Comparison of ENCODE assay signal across 29 cellular contexts in genomic region chr9:128905964-128906363, GRCh38. TPM values are rescaled to one million over a fixed set of nuclear protein-coding genes. Genes with fewer than 3 reads are reported as not detected.
DNase-seq lines count a peak whose midpoint lies in the region; ATAC-seq, FAIRE-seq and TF ChIP-seq lines count a peak whose summit lies in the region.
"Had no signal": no experiment of that assay in that cellular context is flagged by ENCODE, and none has a peak within 500 bp of the region (broad histone marks: within the 10 kb centered on the region; RNA-seq: fewer than 3 reads in every experiment).

No MANE protein-coding gene starts in this region.

- peaks cover 10 to 23% of the 10 kb centered on the region in 2 donors for H3K4me1 ChIP-seq in breast epithelium
- H3K4me1 ChIP-seq in mammary epithelial cell (ENCODE audit: insufficient read depth, low read length), result peaks cover 46% of the 10 kb centered on the region
- H3K4me1 ChIP-seq in mucosa of descending colon (ENCODE audit: low read depth), result peaks cover 14% of the 10 kb centered on the region

- H3K4me3 Mint-ChIP-seq in stimulated activated effector memory CD8-positive, alpha-beta T cell treated with anti-CD3 and anti-CD28 coated beads, Interleukin-12 subunit alpha, Interleukin-12 subunit beta, amount 100 ng/mL, for 72 hours, result no peak overlapping the region

- no peak for TF ChIP-seq CTCF in breast epithelium (IDR thresholded peaks at IDR 0.05)
- no peak for TF ChIP-seq CTCF in mammary epithelial cell (conservative IDR thresholded peaks at IDR 0.05 in 1 of 2, IDR thresholded peaks at IDR 0.05 in 1 of 2; ENCODE audit: extremely low read depth in 1 of 2, insufficient read depth in 1 of 2, low read depth in 1 of 2, low read length in 2 of 2)
- no peak for TF ChIP-seq CTCF in RWPE1 (conservative IDR thresholded peaks at IDR 0.05; ENCODE audit: low read depth)
- no peak for TF ChIP-seq CTCF in mucosa of descending colon (IDR thresholded peaks at IDR 0.05)

- peaks cover 7% of the 10 kb centered on the region for H3K36me3 ChIP-seq in breast epithelium
- H3K36me3 ChIP-seq in mammary epithelial cell (ENCODE audit: insufficient read depth, low read length), result peaks cover 32% of the 10 kb centered on the region
- peaks cover 7% of the 10 kb centered on the region for H3K36me3 ChIP-seq in mucosa of descending colon (ENCODE audit: low read depth)

- H3K27ac ChIP-seq in breast epithelium, result peak overlapping the region; percentile 41 to 46
- no peak overlapping the region for H3K27ac ChIP-seq in mammary epithelial cell (ENCODE audit: insufficient read depth, low read depth, low read length)
- peak overlapping the region; percentile 99 for H3K27ac ChIP-seq in RWPE1
- H3K27ac ChIP-seq: KMS-11, lower lobe of right lung, neutrophil, prostate gland, transverse colon had no signal

- H3K4me2 ChIP-seq in mammary epithelial cell (ENCODE audit: insufficient read depth, low read depth, low read length), result no peak overlapping the region
- H3K4me2 ChIP-seq: KMS-11 had no signal

- peaks cover 53% of the 10 kb centered on the region for H3K4me1 Mint-ChIP-seq in stimulated activated effector memory CD8-positive, alpha-beta T cell treated with anti-CD3 and anti-CD28 coated beads, Interleukin-12 subunit alpha, Interleukin-12 subunit beta, amount 100 ng/mL, for 72 hours

- no peaks in the 10 kb centered on the region for H3K27me3 ChIP-seq in breast epithelium
- H3K27me3 ChIP-seq in mammary epithelial cell (ENCODE audit: insufficient read depth, low read length), result no peaks in the 10 kb centered on the region
- H3K27me3 ChIP-seq: neutrophil, sigmoid colon, transverse colon had no signal

- dilution Hi-C loops in mammary epithelial cell (cut with HindIII; ENCODE audit: low sequenced_read_pairs), result no loop called here

- H3K9me3 ChIP-seq in breast epithelium (no peaks in the 10 kb centered on the region), mammary epithelial cell (replicated peaks; ENCODE audit: insufficient read depth, low read length) (no peaks in the 10 kb centered on the region), mucosa of descending colon (no peaks in the 10 kb centered on the region)
- H3K9me3 ChIP-seq: lower lobe of right lung, neutrophil, prostate gland, sigmoid colon, transverse colon had no signal

- no peak for DNase-seq in breast epithelium (ENCODE audit: low spot score in 2 of 2)
- no peak for DNase-seq in mammary epithelial cell
- no peak for DNase-seq in RWPE1 (ENCODE audit: low spot score)
- no peak for DNase-seq in stimulated activated effector memory CD8-positive, alpha-beta T cell treated with anti-CD3 and anti-CD28 coated beads, Interleukin-12 subunit alpha, Interleukin-12 subunit beta, amount 100 ng/mL, for 72 hours (ENCODE audit: low spot score in 2 of 2)
- no peak for DNase-seq in activated CD4-positive, CD25-positive, alpha-beta regulatory T cell (lab: John Stamatoyannopoulos, UW)
- no peak for DNase-seq in mucosa of descending colon
- DNase-seq: activated CD4-positive, alpha-beta T cell treated with anti-CD3 and anti-CD28 coated beads for 1 hour; activated naive CD4-positive, alpha-beta T cell treated with Interleukin-2 at 50 U/mL for 16 hours; effector CD4-positive, alpha-beta T cell; erythroblast; head of caudate nucleus; lower lobe of right lung; MM.1S; NCI-H1417 treated with DMSO at 0.1 percent for 48 hours; NCI-H2081; NCI-H226; sigmoid colon; stimulated activated CD4-positive, alpha-beta T cell treated with anti-CD3 and anti-CD28 coated beads, Interleukin-4, amount 100 ng/mL, for 4 hours; stimulated activated naive CD4-positive, alpha-beta T cell treated with Interleukin-2 at 50 U/mL for 16 hours; T-helper 1 cell; transverse colon had no signal

- no peak for ATAC-seq in stimulated activated effector memory CD8-positive, alpha-beta T cell treated with anti-CD3 and anti-CD28 coated beads, Interleukin-12 subunit alpha, Interleukin-12 subunit beta, amount 100 ng/mL, for 72 hours
- ATAC-seq in HG03439 (IDR thresholded peaks at IDR 0.05; ENCODE audit: unreplicated experiment) (no peak), mucosa of descending colon (no peak)
- ATAC-seq: GM12878, lower lobe of right lung had no signal

- POLR2A ChIA-PET in RWPE1 (lab: Yijun Ruan, JAX; ENCODE audit: low non-redundant PET), result interaction anchor here (0.9 kb wide), 1 partner anchor 17 kb away, joined by 23 read pairs; no protein-coding TSS in a partner anchor

- H3K4me3 ChIP-seq in breast epithelium, result no peak overlapping the region
- no peak overlapping the region for H3K4me3 ChIP-seq in mammary epithelial cell (replicated peaks in 1 of 3; ENCODE audit: insufficient read depth in 1 of 3, low read depth in 2 of 3, low read length in 3 of 3)
- H3K4me3 ChIP-seq in mucosa of descending colon, result no peak overlapping the region
- H3K4me3 ChIP-seq: GM12878, lower lobe of right lung, prostate gland, sigmoid colon, transverse colon had no signal

- peak; percentile 55 for FAIRE-seq in endometrium (lab: Jason Lieb, UNC)
- FAIRE-seq: colon, GM12878 had no signal

- no peak for TF ChIP-seq POLR2A in breast epithelium (IDR thresholded peaks at IDR 0.05)

- peak overlapping the region; percentile 68 for H3K27ac Mint-ChIP-seq in stimulated activated effector memory CD8-positive, alpha-beta T cell treated with anti-CD3 and anti-CD28 coated beads, Interleukin-12 subunit alpha, Interleukin-12 subunit beta, amount 100 ng/mL, for 72 hours

- no peak overlapping the region for H2AFZ ChIP-seq in mammary epithelial cell (ENCODE audit: low read depth, low read length)

- H4K20me1 ChIP-seq in mammary epithelial cell (ENCODE audit: insufficient read depth, low read length), result no peaks in the 10 kb centered on the region

- 94% methylated on average over 5 of the region's 7 CpGs for WGBS in mammary epithelial cell (ENCODE audit: low coverage, missing lambda C conversion rate)

- H3K9me3 Mint-ChIP-seq in stimulated activated effector memory CD8-positive, alpha-beta T cell treated with anti-CD3 and anti-CD28 coated beads, Interleukin-12 subunit alpha, Interleukin-12 subunit beta, amount 100 ng/mL, for 72 hours, result no peaks in the 10 kb centered on the region

- peaks cover 83% of the 10 kb centered on the region for H3K79me2 ChIP-seq in mammary epithelial cell (ENCODE audit: insufficient read depth, low read length)

- peaks cover 27% of the 10 kb centered on the region for H3K36me3 Mint-ChIP-seq in stimulated activated effector memory CD8-positive, alpha-beta T cell treated with anti-CD3 and anti-CD28 coated beads, Interleukin-12 subunit alpha, Interleukin-12 subunit beta, amount 100 ng/mL, for 72 hours

- no TSS peak for BruUV-seq in mammary epithelial cell (replicated peaks; lab: Mats Ljungman, UMichigan)

- CTCF ChIA-PET in mammary epithelial cell (lab: Charles Lee; ENCODE audit: low non-redundant PET), result no interaction called here
- CTCF ChIA-PET in RWPE1 (lab: Yijun Ruan, JAX), result interaction anchor here (0.6 kb wide), 1 partner anchor 12 kb away, joined by 5 read pairs; no protein-coding TSS in a partner anchor

- intact Hi-C loops in breast epithelium (cut with DNase I; ENCODE audit: low total_unique reads), result loop anchor here (5.0 kb wide), 1 partner anchor 369 kb away; no protein-coding TSS in a partner anchor
- intact Hi-C loops in mammary epithelial cell (cut with micrococcal nuclease), result no loop called here
- intact Hi-C loops in mucosa of descending colon (cut with DNase I, micrococcal nuclease), result no loop called here

- H3K9ac ChIP-seq in mammary epithelial cell (ENCODE audit: insufficient read depth, low read length), result no peak overlapping the region
- H3K9ac ChIP-seq: KMS-11 had no signal

- in situ Hi-C loops in mammary epithelial cell (cut with MboI; ENCODE audit: low sequenced_read_pairs in 2 of 2), result no loop called here

RNA-seq across cellular contexts. Expression of gene PHYHD1, which starts 14.8 kb away (rescaled TPM):
- total RNA-seq in breast epithelium (10 to 100 TPM; 24.3 to 67.0 (median 44.8) TPM), mammary epithelial cell (1 to 10 TPM; 2.5 to 4.7 TPM), mucosa of descending colon (10 to 100 TPM in 1 of 3 donors, 1 to 10 TPM in 2; 2.2 to 19.0 (median 5.2) TPM)
- polyA plus RNA-seq in mammary epithelial cell, result 1.8 TPM
- 21.9 TPM for polyA minus RNA-seq in mammary epithelial cell
- total RNA-seq: Daoy had no signal

RNA-seq across cellular contexts. Expression of gene LRRC8A, which starts 24.0 kb away (rescaled TPM):
- total RNA-seq in breast epithelium, result 10 to 100 TPM; 26.1 to 52.7 (median 40.6) TPM
- total RNA-seq in mammary epithelial cell, result 100 to 1,000 TPM; 155 to 206 TPM
- polyA plus RNA-seq in mammary epithelial cell, result 128 TPM
- 227 TPM for polyA minus RNA-seq in mammary epithelial cell
- 10 to 100 TPM; 25.3 to 48.5 (median 25.4) TPM for total RNA-seq in mucosa of descending colon

RNA-seq across cellular contexts. Expression of gene KYAT1, which starts 24.2 kb away (rescaled TPM):
- total RNA-seq in breast epithelium (1 to 10 TPM; 3.0 to 7.6 (median 7.2) TPM), mammary epithelial cell (10 to 100 TPM; 10.2 to 11.5 TPM), mucosa of descending colon (1 to 10 TPM; 1.9 to 6.4 (median 2.9) TPM)
- 13.5 TPM for polyA plus RNA-seq in mammary epithelial cell
- 13.4 TPM for polyA minus RNA-seq in mammary epithelial cell

RNA-seq across cellular contexts. Expression of gene DOLK, which starts 41.4 kb away (rescaled TPM):
- total RNA-seq in breast epithelium (10 to 100 TPM; 11.1 to 16.2 (median 14.3) TPM), mammary epithelial cell (10 to 100 TPM; 22.0 TPM), mucosa of descending colon (1 to 10 TPM; 8.7 to 9.9 (median 9.7) TPM)
- polyA plus RNA-seq in mammary epithelial cell, result 41.3 TPM
- 33.3 TPM for polyA minus RNA-seq in mammary epithelial cell

RNA-seq across cellular contexts. Expression of gene NUP188, which starts 41.5 kb away (rescaled TPM):
- total RNA-seq in breast epithelium (10 to 100 TPM; 32.3 to 49.5 (median 36.0) TPM), mammary epithelial cell (10 to 100 TPM; 51.0 to 62.2 TPM), mucosa of descending colon (10 to 100 TPM; 24.4 to 36.7 (median 30.4) TPM)
- 67.7 TPM for polyA plus RNA-seq in mammary epithelial cell
- 257 TPM for polyA minus RNA-seq in mammary epithelial cell
